ENCODE assay signal across 17 cellular contexts in genomic region chr5:38317887-38318286, GRCh38. TPM values are rescaled to one million over a fixed set of nuclear protein-coding genes. Genes with fewer than 3 reads are reported as not detected.
DNase-seq lines count a peak whose midpoint lies in the region; ATAC-seq and TF ChIP-seq lines count a peak whose summit lies in the region.
"Had no signal": no experiment of that assay in that cellular context is flagged by ENCODE, and none has a peak within 500 bp of the region (broad histone marks: within the 10 kb centered on the region; RNA-seq: fewer than 3 reads in every experiment).

No MANE protein-coding gene starts in this region.

- H3K9me3 Mint-ChIP-seq in activated naive CD8-positive, alpha-beta T cell treated with anti-CD3 and anti-CD28 coated beads for 36 hours, result no peaks in the 10 kb centered on the region

- no peak for TF ChIP-seq RAD21 in SK-N-SH (IDR thresholded peaks at IDR 0.05; ENCODE audit: low read length)

- DNase-seq in SK-N-SH (no peak), RWPE2 (ENCODE audit: low spot score) (no peak), left kidney (ENCODE audit: low read depth, low spot score) (peak; percentile 26), COLO668 (lab: John Stamatoyannopoulos, UW; ENCODE audit: unreplicated experiment) (no peak), NCI-H128 (lab: John Stamatoyannopoulos, UW; ENCODE audit: unreplicated experiment) (no peak)
- DNase-seq in activated naive CD8-positive, alpha-beta T cell treated with anti-CD3 and anti-CD28 coated beads for 36 hours, result no peak
- DNase-seq: ACHN; CD4-positive, CD25-positive, alpha-beta regulatory T cell; GF-D8; IMR-90; KG1 had no signal

- ATAC-seq in SK-N-SH treated with all-trans-retinoic acid at 6 μM for 48 hours, result no peak
- peak; percentile 33; the same call in 1 of the 3 replicates for ATAC-seq in RWPE2 (ENCODE audit: low read depth)
- ATAC-seq: HCT116 had no signal

- H2AFZ ChIP-seq in SK-N-SH (ENCODE audit: low read depth), result no peak overlapping the region

- no peak for TF ChIP-seq EP300 in SK-N-SH (IDR thresholded peaks at IDR 0.05; ENCODE audit: borderline replicate concordance in 1 of 2, low read depth in 1 of 2, low read length in 1 of 2)

- H3K4me3 ChIP-seq in SK-N-SH (ENCODE audit: low read depth in 2 of 2, low read length in 1 of 2), result no peak overlapping the region
- no peak overlapping the region for H3K4me3 ChIP-seq in HEK293 (ENCODE audit: low read depth, low read length)
- no peak overlapping the region for H3K4me3 ChIP-seq in RWPE2 (ENCODE audit: severe bottlenecking)
- H3K4me3 ChIP-seq: BLaER1 treated with 17β-estradiol and CSF1 and Interleukin-3, amounts not matched to agents 10 nM and 100 nM had no signal

- no peaks in the 10 kb centered on the region for H3K9me3 ChIP-seq in SK-N-SH
- H3K9me3 ChIP-seq in HEK293 (ENCODE audit: control insufficient read depth, insufficient read depth, low read depth, low read length), result no peaks in the 10 kb centered on the region
- H3K9me3 ChIP-seq in RWPE2 (ENCODE audit: severe bottlenecking), result no peaks in the 10 kb centered on the region
- H3K9me3 ChIP-seq: BLaER1 treated with 17β-estradiol and CSF1 and Interleukin-3, amounts not matched to agents 10 nM and 100 nM had no signal

- no peaks in the 10 kb centered on the region for H3K79me2 ChIP-seq in SK-N-SH (ENCODE audit: insufficient read depth)

- H3F3A ChIP-seq in SK-N-SH (replicated peaks; ENCODE audit: insufficient read depth), result no peaks in the 10 kb centered on the region

- no peaks in the 10 kb centered on the region for H3K4me1 Mint-ChIP-seq in activated naive CD8-positive, alpha-beta T cell treated with anti-CD3 and anti-CD28 coated beads for 36 hours
- H3K4me1 Mint-ChIP-seq: CD4-positive, CD25-positive, alpha-beta regulatory T cell had no signal

- no peaks in the 10 kb centered on the region for H3K9me2 ChIP-seq in SK-N-SH

- WGBS in SK-N-SH (ENCODE audit: low lambda C conversion rate), result 55% methylated on average over 3 of the region's 3 CpGs

- no peak overlapping the region for H3K4me2 ChIP-seq in SK-N-SH
- H3K4me2 ChIP-seq: BLaER1 treated with 17β-estradiol and CSF1 and Interleukin-3, amounts not matched to agents 10 nM and 100 nM had no signal

- CTCF ChIA-PET in SK-N-SH (lab: Yijun Ruan, JAX), result interaction anchor here (0.7 to 2.0 kb wide), 5 partner anchors 19 to 492 kb away, joined by 3 to 13 read pairs (median 3); no protein-coding TSS in a partner anchor
- CTCF ChIA-PET in HEK293 (lab: Yijun Ruan, JAX), result interaction anchor here (1.2 kb wide), 2 partner anchors 10 to 52 kb away, joined by 3 to 5 read pairs; no protein-coding TSS in a partner anchor

- H3K27ac ChIP-seq in SK-N-SH (ENCODE audit: low read depth in 2 of 2, low read length in 1 of 2) (peak overlapping the region in 1 of 2 experiments; percentile 97; a peak in 2 of 4 replicates), HEK293 (ENCODE audit: extremely low read depth, low read depth, low read length) (no peak overlapping the region), RWPE2 (ENCODE audit: poor library complexity, severe bottlenecking) (no peak overlapping the region)
- H3K27ac ChIP-seq: 22Rv1; BLaER1 treated with 17β-estradiol and CSF1 and Interleukin-3, amounts not matched to agents 10 nM and 100 nM; HL-60 had no signal

- H3K4me1 ChIP-seq in SK-N-SH (ENCODE audit: control insufficient read depth in 1 of 2, insufficient read depth in 2 of 2, low read depth in 1 of 2, low read length in 1 of 2) (peaks cover 3 to 18% of the 10 kb centered on the region in 2 experiments; a peak in 3 of 4 replicates), HEK293 (ENCODE audit: control insufficient read depth, insufficient read depth, low read length) (no peaks in the 10 kb centered on the region; the same call in 1 of the 2 replicates), RWPE2 (ENCODE audit: insufficient read depth, poor library complexity, severe bottlenecking) (no peaks in the 10 kb centered on the region)
- H3K4me1 ChIP-seq: BLaER1 treated with 17β-estradiol and CSF1 and Interleukin-3, amounts not matched to agents 10 nM and 100 nM had no signal

- POLR2A ChIA-PET in SK-N-SH (lab: Yijun Ruan, JAX) (no interaction called here), HEK293 (lab: Yijun Ruan, JAX) (no interaction called here)

- H3K27ac Mint-ChIP-seq in activated naive CD8-positive, alpha-beta T cell treated with anti-CD3 and anti-CD28 coated beads for 36 hours, result no peak overlapping the region
- H3K27ac Mint-ChIP-seq: CD4-positive, CD25-positive, alpha-beta regulatory T cell had no signal

- no peaks in the 10 kb centered on the region for H4K20me1 ChIP-seq in SK-N-SH (ENCODE audit: insufficient read depth)
- H4K20me1 ChIP-seq: BLaER1 treated with 17β-estradiol and CSF1 and Interleukin-3, amounts not matched to agents 10 nM and 100 nM had no signal

- no peak overlapping the region for H3K4me3 Mint-ChIP-seq in activated naive CD8-positive, alpha-beta T cell treated with anti-CD3 and anti-CD28 coated beads for 36 hours
- H3K4me3 Mint-ChIP-seq: CD4-positive, CD25-positive, alpha-beta regulatory T cell had no signal

- H3K36me3 Mint-ChIP-seq in activated naive CD8-positive, alpha-beta T cell treated with anti-CD3 and anti-CD28 coated beads for 36 hours, result no peaks in the 10 kb centered on the region
- H3K36me3 Mint-ChIP-seq: CD4-positive, CD25-positive, alpha-beta regulatory T cell had no signal

- H3K27me3 Mint-ChIP-seq in activated naive CD8-positive, alpha-beta T cell treated with anti-CD3 and anti-CD28 coated beads for 36 hours, result peaks cover 7% of the 10 kb centered on the region

- H3K36me3 ChIP-seq in SK-N-SH (replicated peaks in 1 of 2; ENCODE audit: control insufficient read depth in 1 of 2, insufficient read depth in 2 of 2, low read length in 1 of 2) (no peaks in the 10 kb centered on the region), HEK293 (ENCODE audit: control insufficient read depth in 2 of 2, insufficient read depth in 1 of 2, low read length in 2 of 2) (no peaks in the 10 kb centered on the region), RWPE2 (ENCODE audit: low read depth) (no peaks in the 10 kb centered on the region)
- H3K36me3 ChIP-seq: BLaER1 treated with 17β-estradiol and CSF1 and Interleukin-3, amounts not matched to agents 10 nM and 100 nM had no signal

- H3K27me3 ChIP-seq in SK-N-SH (ENCODE audit: insufficient read depth), result no peaks in the 10 kb centered on the region
- H3K27me3 ChIP-seq in RWPE2 (ENCODE audit: insufficient read depth, poor library complexity, severe bottlenecking), result no peaks in the 10 kb centered on the region
- H3K27me3 ChIP-seq: BLaER1 treated with 17β-estradiol and CSF1 and Interleukin-3, amounts not matched to agents 10 nM and 100 nM had no signal

- TF ChIP-seq CTCF in SK-N-SH (IDR thresholded peaks at IDR 0.05) (no peak), HEK293 (tag by site-specific recombination; IDR thresholded peaks at IDR 0.05) (no peak), RWPE2 (IDR thresholded peaks at IDR 0.05; ENCODE audit: poor library complexity, severe bottlenecking) (no peak)

- no peak overlapping the region for H3K9ac ChIP-seq in SK-N-SH
- H3K9ac ChIP-seq: BLaER1 treated with 17β-estradiol and CSF1 and Interleukin-3, amounts not matched to agents 10 nM and 100 nM had no signal

TF ChIP-seq in SK-N-SH, 30 proteins besides CTCF, POLR2A, EP300 and RAD21 (continues in another document):
- no peak for TF ChIP-seq USF1 (IDR thresholded peaks at IDR 0.05; ENCODE audit: borderline replicate concordance, low read depth)

TF ChIP-seq in SK-N-SH treated with all-trans-retinoic acid at 6 μM for 48 hours, 23 proteins besides CTCF, POLR2A, EP300 and RAD21:
- TF ChIP-seq ESRRG (CRISPR knock-in tag; IDR thresholded peaks at IDR 0.05) (no peak), SNAI2 (CRISPR knock-in tag; IDR thresholded peaks at IDR 0.05) (no peak), ZFP3 (CRISPR knock-in tag; IDR thresholded peaks at IDR 0.05) (no peak), ISL1 (CRISPR knock-in tag; IDR thresholded peaks at IDR 0.05) (no peak)

TF ChIP-seq in HEK293, 187 proteins besides CTCF, POLR2A, EP300 and RAD21 (continues in another document):
- TF ChIP-seq TSHZ1 (tag by site-specific recombination; IDR thresholded peaks at IDR 0.05; ENCODE audit: borderline replicate concordance) (no peak), ZNF837 (tag by site-specific recombination; IDR thresholded peaks at IDR 0.05) (no peak), ZNF114 (tag by site-specific recombination; IDR thresholded peaks at IDR 0.05) (no peak)

RNA-seq across cellular contexts. Expression of gene EGFLAM, which starts 59.5 kb away (rescaled TPM):
- polyA plus RNA-seq in SK-N-SH (2012; rRNA removed), result 0.05 and 0.13 TPM in 2 replicates
- 0.06 and 0.07 TPM in 2 replicates for polyA plus RNA-seq in SK-N-SH (2012; cell fraction: cytosol; rRNA removed)
- 0.02 TPM in 1 of 2 replicates, not detected in the other for polyA plus RNA-seq in SK-N-SH (2012; cell fraction: nucleus; rRNA removed)
- not detected for total RNA-seq in activated naive CD8-positive, alpha-beta T cell treated with anti-CD3 and anti-CD28 coated beads for 36 hours
- total RNA-seq: CD4-positive, CD25-positive, alpha-beta regulatory T cell had no signal
- polyA plus RNA-seq: CD4-positive, CD25-positive, alpha-beta regulatory T cell had no signal

Comparison
In these comparisons a context has a peak if more than half of its experiments do, and no peak if none do; other contexts are left out.
1. Of the 4 proteins assayed by ChIP-seq in both HEK293 and SK-N-SH: peak only in HEK293: none; only in SK-N-SH: none; in both: REST; in neither: 3.